Comparison of ENCODE assay signal across 15 cellular contexts in genomic region chr4:39502034-39502658, GRCh38. TPM values are rescaled to one million over a fixed set of nuclear protein-coding genes. Genes with fewer than 3 reads are reported as not detected.
DNase-seq lines count a peak whose midpoint lies in the region; ATAC-seq, FAIRE-seq and TF ChIP-seq lines count a peak whose summit lies in the region.
"Had no signal": no experiment of that assay in that cellular context is flagged by ENCODE, and none has a peak within 500 bp of the region (broad histone marks: within the 10 kb centered on the region; RNA-seq: fewer than 3 reads in every experiment).

No MANE protein-coding gene starts in this region.

- no peak overlapping the region for H3K18ac ChIP-seq in mesendoderm (ENCODE audit: low read length)

- CTCF ChIA-PET in HepG2 (lab: Yijun Ruan, JAX; ENCODE audit: low intra/inter-chr PET ratio, low total read pairs), result no interaction called here

- H2AK5ac ChIP-seq in mesendoderm (ENCODE audit: low read length), result no peak overlapping the region

- H3K36me3 ChIP-seq in HepG2 (replicated peaks in 1 of 2; ENCODE audit: control insufficient read depth in 1 of 2, insufficient read depth in 2 of 2, low read length in 2 of 2), result peaks cover 28 to 74% of the 10 kb centered on the region in 2 experiments
- H3K36me3 ChIP-seq in right lobe of liver, result peaks cover 11 to 88% (median 46%) of the 10 kb centered on the region in 4 donors
- peaks cover 67% of the 10 kb centered on the region for H3K36me3 ChIP-seq in brain microvascular endothelial cell (replicated peaks)
- H3K36me3 ChIP-seq in right atrium auricular region, result peaks cover 75% of the 10 kb centered on the region
- peaks cover 6 to 10% of the 10 kb centered on the region in 2 donors for H3K36me3 ChIP-seq in aorta (ENCODE audit: control insufficient read depth in 1 of 2, insufficient read depth in 2 of 2, low read length in 1 of 2)
- peaks cover 3% of the 10 kb centered on the region for H3K36me3 ChIP-seq in mesendoderm (ENCODE audit: control insufficient read depth, insufficient read depth, low read length)

- H2BK5ac ChIP-seq in mesendoderm (ENCODE audit: low read length), result no peak overlapping the region

- no TSS peak for BruUV-seq in HepG2 (replicated peaks; lab: Mats Ljungman, UMichigan)

- POLR2A ChIA-PET in HepG2 (lab: Yijun Ruan, JAX), result no interaction called here

- no peak overlapping the region for H4K8ac ChIP-seq in mesendoderm (ENCODE audit: low read depth, low read length)

- H3K27me3 ChIP-seq in HepG2 (ENCODE audit: control insufficient read depth in 1 of 2, insufficient read depth in 2 of 2, low read length in 2 of 2), result no peaks in the 10 kb centered on the region
- H3K27me3 ChIP-seq in right lobe of liver, result no peaks in the 10 kb centered on the region
- no peaks in the 10 kb centered on the region for H3K27me3 ChIP-seq in brain microvascular endothelial cell (replicated peaks)
- no peaks in the 10 kb centered on the region for H3K27me3 ChIP-seq in right atrium auricular region
- no peaks in the 10 kb centered on the region for H3K27me3 ChIP-seq in aorta (ENCODE audit: control insufficient read depth in 1 of 2, insufficient read depth in 2 of 2, low read length in 1 of 2)
- H3K27me3 ChIP-seq in mesendoderm (ENCODE audit: insufficient read depth, low read length, poor library complexity), result no peaks in the 10 kb centered on the region
- H3K27me3 ChIP-seq: BLaER1 had no signal

- TF ChIP-seq CTCF in HepG2 (CRISPR knock-in tag; IDR thresholded peaks at IDR 0.05) (no peak), right lobe of liver (IDR thresholded peaks at IDR 0.05) (no peak), brain microvascular endothelial cell (IDR thresholded peaks at IDR 0.05; ENCODE audit: low read depth, low read length, missing control alignments) (no peak), right atrium auricular region (IDR thresholded peaks at IDR 0.05) (no peak)

- no peaks in the 10 kb centered on the region; the same call in 1 of the 2 replicates for H4K20me1 ChIP-seq in HepG2 (ENCODE audit: insufficient read depth, low read length)
- H4K20me1 ChIP-seq: BLaER1 had no signal

- no peak overlapping the region for H3K4ac ChIP-seq in mesendoderm (ENCODE audit: low read depth, low read length)

- no peak overlapping the region for H3K9ac ChIP-seq in HepG2 (ENCODE audit: insufficient read depth, low read depth, low read length)
- no peak overlapping the region for H3K9ac ChIP-seq in mesendoderm (ENCODE audit: low read length)
- H3K9ac ChIP-seq: BLaER1, parathyroid adenoma had no signal

- H3K56ac ChIP-seq in mesendoderm (ENCODE audit: low read length), result no peak overlapping the region

- no peak overlapping the region for H2BK120ac ChIP-seq in mesendoderm (ENCODE audit: low read depth, low read length)

- no peak overlapping the region for H4K5ac ChIP-seq in mesendoderm (ENCODE audit: low read length)

- TF ChIP-seq EP300 in HepG2 (IDR thresholded peaks at IDR 0.05; ENCODE audit: low read depth in 2 of 2, low read length in 2 of 2) (no peak), HepG2 (CRISPR knock-in tag; IDR thresholded peaks at IDR 0.05; ENCODE audit: borderline replicate concordance) (no peak)

- TF ChIP-seq POLR2A in HepG2 (IDR thresholded peaks at IDR 0.05; ENCODE audit: insufficient read depth in 1 of 2, low read depth in 2 of 2, low read length in 2 of 2), result no peak
- TF ChIP-seq POLR2A in right lobe of liver (IDR thresholded peaks at IDR 0.05), result no peak

- H3K4me3 ChIP-seq in HepG2 (replicated peaks in 1 of 3; ENCODE audit: insufficient read depth in 1 of 3, low read depth in 2 of 3, low read length in 3 of 3) (no peak overlapping the region), right lobe of liver (no peak overlapping the region), brain microvascular endothelial cell (ENCODE audit: low read depth, low read length) (no peak overlapping the region), right atrium auricular region (no peak overlapping the region), aorta (ENCODE audit: low read length in 2 of 2) (no peak overlapping the region), mesendoderm (ENCODE audit: low read length) (no peak overlapping the region)
- H3K4me3 ChIP-seq: BLaER1 had no signal

- H3K4me1 ChIP-seq in HepG2 (ENCODE audit: insufficient read depth, low read length) (no peaks in the 10 kb centered on the region), right lobe of liver (peaks cover 0 to 34% (median 0%) of the 10 kb centered on the region in 4 donors), right atrium auricular region (peaks cover 0 to 7% of the 10 kb centered on the region in 2 donors), aorta (ENCODE audit: control insufficient read depth in 1 of 2, insufficient read depth in 2 of 2, low read length in 2 of 2) (peaks cover 0 to 2% of the 10 kb centered on the region in 2 donors), mesendoderm (ENCODE audit: control insufficient read depth, low read depth, low read length) (no peaks in the 10 kb centered on the region)
- H3K4me1 ChIP-seq: BLaER1, parathyroid adenoma had no signal

- no peaks in the 10 kb centered on the region for H3K79me1 ChIP-seq in mesendoderm (ENCODE audit: low read length)

- H3K4me2 ChIP-seq in HepG2 (ENCODE audit: low read depth, low read length), result no peak overlapping the region
- H3K4me2 ChIP-seq in mesendoderm (ENCODE audit: low read length), result no peak overlapping the region
- H3K4me2 ChIP-seq: BLaER1 had no signal

- H3K79me2 ChIP-seq in HepG2 (ENCODE audit: insufficient read depth, low read length), result no peaks in the 10 kb centered on the region
- H3K79me2 ChIP-seq in mesendoderm (ENCODE audit: control insufficient read depth, insufficient read depth, low read length), result no peaks in the 10 kb centered on the region
- H3K79me2 ChIP-seq: parathyroid adenoma had no signal

- H3K9me3 ChIP-seq in HepG2 (ENCODE audit: low read length), result no peaks in the 10 kb centered on the region
- no peaks in the 10 kb centered on the region for H3K9me3 ChIP-seq in right lobe of liver
- H3K9me3 ChIP-seq in right atrium auricular region, result no peaks in the 10 kb centered on the region
- no peaks in the 10 kb centered on the region for H3K9me3 ChIP-seq in aorta (ENCODE audit: control insufficient read depth, low read length)
- H3K9me3 ChIP-seq: BLaER1 had no signal

- no peak overlapping the region for H3K23ac ChIP-seq in mesendoderm (ENCODE audit: low read length)

- no peak for DNase-seq in HepG2 (ENCODE audit: low spot score)
- DNase-seq in right lobe of liver, result no peak
- DNase-seq in brain microvascular endothelial cell, result peak; percentile 65
- DNase-seq in right atrium auricular region (ENCODE audit: low spot score), result no peak
- no peak for DNase-seq in aorta
- DNase-seq in pons (ENCODE audit: low spot score), result no peak
- no peak for DNase-seq in mesendoderm
- DNase-seq: activated naive CD8-positive, alpha-beta T cell treated with anti-CD3 and anti-CD28 coated beads, Interleukin-2, amount 50 U/mL, for 24 hours; GDM1; Karpas-422; T-helper 9 cell had no signal

- no peak overlapping the region for H2BK15ac ChIP-seq in mesendoderm (replicated peaks; ENCODE audit: low read depth)

- intact Hi-C loops in HepG2 (cut with micrococcal nuclease; ENCODE audit: unreplicated experiment), result no loop called here
- intact Hi-C loops in right lobe of liver (cut with DNase I), result no loop called here
- intact Hi-C loops in aorta (cut with DNase I), result no loop called here

- no peak for TF ChIP-seq RAD21 in HepG2 (CRISPR knock-in tag; IDR thresholded peaks at IDR 0.05)

- in situ Hi-C loops in HepG2 (cut with HindIII; ENCODE audit: extremely low pct_ligation_motif_present, low pct_unique_long_range_greater_than_20kb), result no loop called here
- in situ Hi-C loops in brain microvascular endothelial cell (cut with HindIII; ENCODE audit: low pct_ligation_motif_present, low sequenced_read_pairs), result no loop called here

- H2AFZ ChIP-seq in HepG2 (ENCODE audit: low read length), result no peak overlapping the region
- H2AFZ ChIP-seq: parathyroid adenoma had no signal

- H3K27ac ChIP-seq in HepG2 (ENCODE audit: extremely low read length, insufficient read depth, low read length) (no peak overlapping the region), right lobe of liver (peak overlapping the region in 1 of 3 donors; percentile 4), brain microvascular endothelial cell (peak overlapping the region; percentile 98), right atrium auricular region (peak overlapping the region; percentile 31 to 82), aorta (ENCODE audit: low read depth in 1 of 2, low read length in 2 of 2) (peak overlapping the region; percentile 19 to 78), mesendoderm (ENCODE audit: low read depth, low read length) (no peak overlapping the region)
- H3K27ac ChIP-seq: BLaER1, parathyroid adenoma had no signal

- ATAC-seq in HepG2 (no peak), right lobe of liver (no peak), aorta (ENCODE audit: low FRiP score) (peak; percentile 67), GM21619 (IDR thresholded peaks at IDR 0.05; ENCODE audit: unreplicated experiment) (no peak)
- ATAC-seq: activated naive CD8-positive, alpha-beta T cell treated with anti-CD3 and anti-CD28 coated beads, Interleukin-2, amount 50 U/mL, for 24 hours; HCT116 had no signal

- FAIRE-seq in HepG2 (lab: Jason Lieb, UNC), result no peak

RNA-seq across cellular contexts. Expression of gene UGDH, which starts 25.1 kb away (rescaled TPM):
- total RNA-seq in HepG2 (2016; rRNA removed; fragmentation: Illumina TruSeq; extraction: Trizol) (384 and 661 TPM in 2 replicates), right lobe of liver (100 to 1,000 TPM; 134 to 647 (median 244) TPM), right atrium auricular region (10 to 100 TPM; 12.2 to 34.7 TPM), aorta (100 to 1,000 TPM in 1 of 2 donors, 10 to 100 TPM in 1; 83.3 to 116 TPM)
- 49.0 and 58.6 TPM in 2 replicates for total RNA-seq in HepG2 (2016; cell fraction: cytosol; rRNA removed; fragmentation: Illumina TruSeq; extraction: Trizol; ENCODE audit: low read depth)
- 384 and 616 TPM in 2 replicates for total RNA-seq in HepG2 (2016; cell fraction: insoluble cytoplasmic fraction; rRNA removed; fragmentation: Illumina TruSeq; extraction: Trizol)
- total RNA-seq in HepG2 (2016; cell fraction: membrane; rRNA removed; fragmentation: Illumina TruSeq; extraction: Trizol), result 167 and 182 TPM in 2 replicates
- 162 and 184 TPM in 2 replicates for total RNA-seq in HepG2 (2016; cell fraction: nucleus; rRNA removed; fragmentation: Illumina TruSeq; extraction: Trizol)
- polyA plus RNA-seq in HepG2 (2011; rRNA removed) (89.8 and 99.0 TPM in 2 replicates), aorta (10 to 100 TPM; 16.8 to 25.2 TPM)
- polyA plus RNA-seq in HepG2 (2011; cell fraction: cytosol; rRNA removed), result 131 and 185 TPM in 2 replicates
- 44.8 and 67.6 TPM in 2 replicates for polyA plus RNA-seq in HepG2 (2011; cell fraction: nucleus; rRNA removed)
- polyA plus RNA-seq in HepG2 (2012), result 212 and 239 TPM in 2 replicates
- 39.4 and 40.4 TPM in 2 replicates for polyA plus RNA-seq in HepG2 (2016; cell fraction: cytosol; fragmentation: Illumina TruSeq; extraction: Trizol; ENCODE audit: low read depth)
- polyA plus RNA-seq in HepG2 (2016; cell fraction: insoluble cytoplasmic fraction; fragmentation: Illumina TruSeq; extraction: Trizol; ENCODE audit: low read depth), result 556 and 565 TPM in 2 replicates
- 86.5 and 96.6 TPM in 2 replicates for polyA plus RNA-seq in HepG2 (2016; cell fraction: membrane; fragmentation: Illumina TruSeq; extraction: Trizol; ENCODE audit: low read depth)
- polyA plus RNA-seq in HepG2 (2016; cell fraction: nucleus; fragmentation: Illumina TruSeq; extraction: Trizol; ENCODE audit: insufficient read depth, low read depth), result 181 and 193 TPM in 2 replicates
- polyA minus RNA-seq in HepG2 (2011; rRNA and poly(A)+ RNA removed; ENCODE audit: low replicate concordance), result 9.9 and 42.1 TPM in 2 replicates
- 257 and 288 TPM in 2 replicates for polyA minus RNA-seq in HepG2 (2011; cell fraction: cytosol; rRNA and poly(A)+ RNA removed)
- polyA minus RNA-seq in HepG2 (2011; cell fraction: nucleus; rRNA and poly(A)+ RNA removed), result 82.3 and 114 TPM in 2 replicates
- 82.2 TPM for polyA plus RNA-seq in mesendoderm (2013, experiment 1 of 2)
- polyA plus RNA-seq in mesendoderm (2013, experiment 2 of 2), result 82.0 TPM

RNA-seq across cellular contexts. Expression of gene LIAS, which starts 43.3 kb away (rescaled TPM):
- total RNA-seq in HepG2 (2016; rRNA removed; fragmentation: Illumina TruSeq; extraction: Trizol), result 16.6 and 18.3 TPM in 2 replicates
- total RNA-seq in HepG2 (2016; cell fraction: cytosol; rRNA removed; fragmentation: Illumina TruSeq; extraction: Trizol; ENCODE audit: low read depth), result 5.2 and 5.6 TPM in 2 replicates
- 15.0 and 16.2 TPM in 2 replicates for total RNA-seq in HepG2 (2016; cell fraction: insoluble cytoplasmic fraction; rRNA removed; fragmentation: Illumina TruSeq; extraction: Trizol)
- 8.9 and 9.9 TPM in 2 replicates for total RNA-seq in HepG2 (2016; cell fraction: membrane; rRNA removed; fragmentation: Illumina TruSeq; extraction: Trizol)
- 14.3 and 14.8 TPM in 2 replicates for total RNA-seq in HepG2 (2016; cell fraction: nucleus; rRNA removed; fragmentation: Illumina TruSeq; extraction: Trizol)
- 11.4 and 16.0 TPM in 2 replicates for polyA plus RNA-seq in HepG2 (2011; rRNA removed)
- 7.9 and 8.2 TPM in 2 replicates for polyA plus RNA-seq in HepG2 (2011; cell fraction: cytosol; rRNA removed)
- polyA plus RNA-seq in HepG2 (2011; cell fraction: nucleus; rRNA removed), result 5.6 and 9.5 TPM in 2 replicates
- 12.1 and 15.8 TPM in 2 replicates for polyA plus RNA-seq in HepG2 (2012)
- 4.1 and 4.2 TPM in 2 replicates for polyA plus RNA-seq in HepG2 (2016; cell fraction: cytosol; fragmentation: Illumina TruSeq; extraction: Trizol; ENCODE audit: low read depth)
- polyA plus RNA-seq in HepG2 (2016; cell fraction: insoluble cytoplasmic fraction; fragmentation: Illumina TruSeq; extraction: Trizol; ENCODE audit: low read depth), result 19.8 and 20.7 TPM in 2 replicates
- polyA plus RNA-seq in HepG2 (2016; cell fraction: membrane; fragmentation: Illumina TruSeq; extraction: Trizol; ENCODE audit: low read depth), result 7.1 and 7.2 TPM in 2 replicates
- 29.7 and 30.7 TPM in 2 replicates for polyA plus RNA-seq in HepG2 (2016; cell fraction: nucleus; fragmentation: Illumina TruSeq; extraction: Trizol; ENCODE audit: insufficient read depth, low read depth)
- polyA minus RNA-seq in HepG2 (2011; rRNA and poly(A)+ RNA removed; ENCODE audit: low replicate concordance), result 1.7 and 4.9 TPM in 2 replicates
- 4.3 and 5.0 TPM in 2 replicates for polyA minus RNA-seq in HepG2 (2011; cell fraction: cytosol; rRNA and poly(A)+ RNA removed)
- 13.9 and 19.6 TPM in 2 replicates for polyA minus RNA-seq in HepG2 (2011; cell fraction: nucleus; rRNA and poly(A)+ RNA removed)
- total RNA-seq in right lobe of liver, result 10 to 100 TPM in 4 of 6 experiments, 1 to 10 TPM in 2; 7.0 to 20.4 (median 13.1) TPM
- total RNA-seq in right atrium auricular region, result 10 to 100 TPM in 1 of 2 donors, 1 to 10 TPM in 1; 6.9 to 18.7 TPM
- 10 to 100 TPM in 1 of 2 donors, 1 to 10 TPM in 1; 5.9 to 12.6 TPM for total RNA-seq in aorta
- 10 to 100 TPM in 1 of 2 donors, 1 to 10 TPM in 1; 5.4 to 18.4 TPM for polyA plus RNA-seq in aorta
- polyA plus RNA-seq in mesendoderm (2013, experiment 1 of 2), result 15.4 TPM
- 15.3 TPM for polyA plus RNA-seq in mesendoderm (2013, experiment 2 of 2)

RNA-seq across cellular contexts. Expression of gene RPL9, which starts 43.4 kb away (rescaled TPM):
- total RNA-seq in HepG2 (2016; rRNA removed; fragmentation: Illumina TruSeq; extraction: Trizol), result 2,148 and 2,808 TPM in 2 replicates
- total RNA-seq in HepG2 (2016; cell fraction: cytosol; rRNA removed; fragmentation: Illumina TruSeq; extraction: Trizol; ENCODE audit: low read depth), result 2,980 and 3,556 TPM in 2 replicates
- total RNA-seq in HepG2 (2016; cell fraction: insoluble cytoplasmic fraction; rRNA removed; fragmentation: Illumina TruSeq; extraction: Trizol), result 2,243 and 2,719 TPM in 2 replicates
- 4,819 and 5,825 TPM in 2 replicates for total RNA-seq in HepG2 (2016; cell fraction: membrane; rRNA removed; fragmentation: Illumina TruSeq; extraction: Trizol)
- 939 and 947 TPM in 2 replicates for total RNA-seq in HepG2 (2016; cell fraction: nucleus; rRNA removed; fragmentation: Illumina TruSeq; extraction: Trizol)
- 849 and 993 TPM in 2 replicates for polyA plus RNA-seq in HepG2 (2011; rRNA removed)
- 1,096 and 1,918 TPM in 2 replicates for polyA plus RNA-seq in HepG2 (2011; cell fraction: cytosol; rRNA removed)
- polyA plus RNA-seq in HepG2 (2011; cell fraction: nucleus; rRNA removed), result 226 and 300 TPM in 2 replicates
- 2,363 and 2,846 TPM in 2 replicates for polyA plus RNA-seq in HepG2 (2012)
- polyA plus RNA-seq in HepG2 (2016; cell fraction: cytosol; fragmentation: Illumina TruSeq; extraction: Trizol; ENCODE audit: low read depth), result 1,711 and 1,965 TPM in 2 replicates
- polyA plus RNA-seq in HepG2 (2016; cell fraction: insoluble cytoplasmic fraction; fragmentation: Illumina TruSeq; extraction: Trizol; ENCODE audit: low read depth), result 1,418 and 1,522 TPM in 2 replicates
- 2,738 and 2,765 TPM in 2 replicates for polyA plus RNA-seq in HepG2 (2016; cell fraction: membrane; fragmentation: Illumina TruSeq; extraction: Trizol; ENCODE audit: low read depth)
- polyA plus RNA-seq in HepG2 (2016; cell fraction: nucleus; fragmentation: Illumina TruSeq; extraction: Trizol; ENCODE audit: insufficient read depth, low read depth), result 819 and 843 TPM in 2 replicates
- polyA minus RNA-seq in HepG2 (2011; rRNA and poly(A)+ RNA removed; ENCODE audit: low replicate concordance), result 55.2 and 89.0 TPM in 2 replicates
- 458 and 550 TPM in 2 replicates for polyA minus RNA-seq in HepG2 (2011; cell fraction: cytosol; rRNA and poly(A)+ RNA removed)
- 350 and 404 TPM in 2 replicates for polyA minus RNA-seq in HepG2 (2011; cell fraction: nucleus; rRNA and poly(A)+ RNA removed)
- total RNA-seq in right lobe of liver, result 1,000 to 10,000 TPM in 2 of 6 experiments, 100 to 1,000 TPM in 4; 353 to 1,546 (median 454) TPM
- 1,000 to 10,000 TPM; 2,057 to 2,637 TPM for total RNA-seq in right atrium auricular region
- 1,000 to 10,000 TPM; 1,118 to 1,464 TPM for total RNA-seq in aorta
- 1,000 to 10,000 TPM; 2,360 to 6,864 TPM for polyA plus RNA-seq in aorta
- 2,407 TPM for polyA plus RNA-seq in mesendoderm (2013, experiment 1 of 2)
- 2,414 TPM for polyA plus RNA-seq in mesendoderm (2013, experiment 2 of 2)

Comparison
In these comparisons a context has a peak if more than half of its experiments do, and no peak if none do; other contexts are left out.
1. H3K27ac ChIP-seq: peak in brain microvascular endothelial cell (single experiment), right atrium auricular region (2 of 2) and aorta (2 of 2); none in HepG2 (single experiment) and mesendoderm (single experiment).